Comparison of ENCODE assay signal across 8 cellular contexts in genomic region chr1:209565759-209566678, GRCh38. TPM values are rescaled to one million over a fixed set of nuclear protein-coding genes. Genes with fewer than 3 reads are reported as not detected.
DNase-seq lines count a peak whose midpoint lies in the region; ATAC-seq and TF ChIP-seq lines count a peak whose summit lies in the region.

No MANE protein-coding gene starts in this region.

- no peaks in the 10 kb centered on the region for H3F3A ChIP-seq in PC-9 (ENCODE audit: insufficient read depth, low read depth)

- DNase-seq in DMS53 (lab: John Stamatoyannopoulos, UW) (peak; percentile 96), KG1 (lab: John Stamatoyannopoulos, UW) (peak; percentile 21), PC-9 (peak; percentile 53 to 65), fibroblast of the aortic adventitia (ENCODE audit: low read depth) (peak; percentile 87), non-pigmented ciliary epithelial cell (ENCODE audit: low read depth) (peak; percentile 50), substantia nigra (lab: John Stamatoyannopoulos, UW) (peak in 46 of 49 donors; percentile 6 to 84 (median 56))
- DNase-seq in activated T-cell treated with anti-CD3 and anti-CD28 coated beads, Interleukin-2, amount 50 U/mL, for 4 hours: peak; percentile 64

- no peaks in the 10 kb centered on the region for H3K4me1 ChIP-seq in PC-9 (replicated peaks; ENCODE audit: insufficient read depth)

- intact Hi-C loops in PC-9 (cut with micrococcal nuclease; ENCODE audit: unreplicated experiment): loop anchor here (5.0 to 10.0 kb wide), 2 partner anchors 914 to 1541 kb away; no protein-coding TSS in a partner anchor

- no TSS peak for BruUV-seq in PC-9 (replicated peaks; lab: Mats Ljungman, UMichigan)

- TF ChIP-seq CTCF in PC-9 (conservative IDR thresholded peaks at IDR 0.05) (peak; percentile 90), fibroblast of the aortic adventitia (IDR thresholded peaks at IDR 0.05; ENCODE audit: insufficient read depth, low read length) (peak; percentile 77)

- no peaks in the 10 kb centered on the region for H3K79me2 ChIP-seq in PC-9 (ENCODE audit: low read depth)

- peak; percentile 96 for ATAC-seq in GM21619 (IDR thresholded peaks at IDR 0.05; ENCODE audit: unreplicated experiment)
- peak; percentile 80 to 84 for ATAC-seq in activated T-cell treated with anti-CD3 and anti-CD28 coated beads, Interleukin-2, amount 50 U/mL, for 4 hours

- no peak overlapping the region for H2AFZ ChIP-seq in PC-9

- H3K9me2 ChIP-seq in PC-9 (ENCODE audit: insufficient read depth): no peaks in the 10 kb centered on the region

- POLR2A ChIA-PET in PC-9 (lab: Charles Lee; ENCODE audit: unreplicated experiment): no interaction called here

- H3K36me3 Mint-ChIP-seq in activated T-cell treated with anti-CD3 and anti-CD28 coated beads, Interleukin-2, amount 50 U/mL, for 4 hours (ENCODE audit: insufficient read depth): no peaks in the 10 kb centered on the region

- H3K4me1 Mint-ChIP-seq in activated T-cell treated with anti-CD3 and anti-CD28 coated beads, Interleukin-2, amount 50 U/mL, for 4 hours (ENCODE audit: low read depth): peaks cover 18% of the 10 kb centered on the region

- no peak overlapping the region for H3K4me2 ChIP-seq in PC-9

- H3K9me3 Mint-ChIP-seq in activated T-cell treated with anti-CD3 and anti-CD28 coated beads, Interleukin-2, amount 50 U/mL, for 4 hours: no peaks in the 10 kb centered on the region

- H3K27ac ChIP-seq in PC-9 (no peak overlapping the region), substantia nigra (ENCODE audit: low read depth, low read length, poor library complexity, severe bottlenecking) (no peak overlapping the region)

- no peaks in the 10 kb centered on the region for H4K20me1 ChIP-seq in PC-9 (ENCODE audit: insufficient read depth)

- H3K4me3 Mint-ChIP-seq in activated T-cell treated with anti-CD3 and anti-CD28 coated beads, Interleukin-2, amount 50 U/mL, for 4 hours: no peak overlapping the region

- peaks cover 40% of the 10 kb centered on the region for H3K27me3 Mint-ChIP-seq in activated T-cell treated with anti-CD3 and anti-CD28 coated beads, Interleukin-2, amount 50 U/mL, for 4 hours (ENCODE audit: low read depth)

- CTCF ChIA-PET in PC-9 (lab: Charles Lee): interaction anchor here (0.6 kb wide), 1 partner anchor 22 kb away, joined by 4 read pairs; no protein-coding TSS in a partner anchor

- H3K27me3 ChIP-seq in PC-9 (ENCODE audit: insufficient read depth, low read depth): peaks cover 7% of the 10 kb centered on the region; the same call in 1 of the 2 replicates

- no peak overlapping the region for H3K4me3 ChIP-seq in PC-9
- H3K4me3 ChIP-seq in fibroblast of the aortic adventitia (ENCODE audit: low read depth, low read length): no peak overlapping the region

- no peaks in the 10 kb centered on the region for H3K9me3 ChIP-seq in PC-9 (ENCODE audit: insufficient read depth, low read depth)

- no peaks in the 10 kb centered on the region for H3K36me3 ChIP-seq in PC-9 (ENCODE audit: low read depth)

RNA-seq across cellular contexts. Expression of gene CAMK1G, which starts 17.5 kb away (rescaled TPM):
- not detected in 2 replicates for total RNA-seq in PC-9 (2021)
- under 1 TPM; 0.08 to 0.15 (median 0.14) TPM for total RNA-seq in activated T-cell treated with anti-CD3 and anti-CD28 coated beads, Interleukin-2, amount 50 U/mL, for 4 hours
- 0.90 and 1.1 TPM in 2 replicates for total RNA-seq in fibroblast of the aortic adventitia (ENCODE audit: low replicate concordance)

Comparison
In these comparisons a context has a peak if more than half of its experiments do, and no peak if none do; other contexts are left out.
1. DNase-seq: peak in every context shown above with its lines; median percentile 96 in DMS53; 87 in fibroblast of the aortic adventitia; 64 in activated T-cell treated with anti-CD3 and anti-CD28 coated beads, Interleukin-2, amount 50 U/mL, for 4 hours; 59 in PC-9; 56 in substantia nigra; 50 in non-pigmented ciliary epithelial cell; 21 in KG1.